Comparison of ENCODE assay signal across 27 cellular contexts in the genomic region with DNA sequence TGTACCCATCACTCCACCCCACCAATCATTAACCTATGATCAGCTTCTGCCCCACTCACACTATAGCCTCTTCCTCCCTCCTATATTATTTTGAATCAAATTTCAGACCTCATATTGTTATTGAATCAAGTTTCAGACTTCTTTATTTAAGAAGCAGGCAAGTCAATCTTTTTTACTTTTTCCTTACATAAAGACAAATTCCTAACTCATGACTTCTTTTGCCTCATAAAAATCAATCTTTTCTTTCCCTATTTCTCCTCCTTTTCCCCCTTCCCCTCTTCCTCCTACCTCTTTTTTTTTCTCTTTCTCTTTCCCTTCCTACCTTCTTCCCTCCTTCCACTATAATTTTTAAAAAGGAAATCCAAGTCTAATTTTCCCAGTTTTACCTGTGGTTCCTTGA.
"Had no signal": no experiment of that assay in that cellular context is flagged by ENCODE, and none has a peak within 500 bp of the region (broad histone marks: within the 10 kb centered on the region; RNA-seq: fewer than 3 reads in every experiment).

No MANE protein-coding gene starts in this region.

- H3K4me3 ChIP-seq: left lung, lung, mucosa of descending colon, ovary, right atrium auricular region, skin epidermis, stomach, testis, thyroid gland, transverse colon, upper lobe of left lung, vagina had no signal

- H3K27ac ChIP-seq: left lung, ovary, stomach, testis, transverse colon, upper lobe of left lung, vagina had no signal

- FAIRE-seq: islet of Langerhans, kidney had no signal

- H3K27me3 ChIP-seq: left lung, ovary, right atrium auricular region, stomach, testis, thyroid gland, transverse colon, upper lobe of left lung, vagina had no signal

- H3K27me3 Mint-ChIP-seq: progenitor cell of endocrine pancreas had no signal

- H3K9me3 Mint-ChIP-seq: immature natural killer cell; naive thymus-derived CD4-positive, alpha-beta T cell; natural killer cell treated with Interleukin-12 subunit alpha and Interleukin-12 subunit beta and Interleukin-15 and Interleukin-18, amount 100 ng/mL, for 72 hours; stimulated activated naive B cell treated with anti-CD40 and anti-IgM and Interleukin-4, amounts not matched to agents 10 μg/mL and 1 μg/mL and 100 μg/mL, for 72 hours had no signal

- H3K9me3 ChIP-seq: left lung, mucosa of descending colon, ovary, right atrium auricular region, stomach, testis, thyroid gland, transverse colon, upper lobe of left lung, vagina had no signal

- H3K4me3 Mint-ChIP-seq: immature natural killer cell; naive thymus-derived CD4-positive, alpha-beta T cell; natural killer cell treated with Interleukin-12 subunit alpha and Interleukin-12 subunit beta and Interleukin-15 and Interleukin-18, amount 100 ng/mL, for 72 hours; stimulated activated naive B cell treated with anti-CD40 and anti-IgM and Interleukin-4, amounts not matched to agents 10 μg/mL and 1 μg/mL and 100 μg/mL, for 72 hours had no signal

- DNase-seq: immature natural killer cell; kidney; left colon; left lung; mesendoderm; mucosa of descending colon; naive thymus-derived CD4-positive, alpha-beta T cell; ovary; stimulated activated CD4-positive, alpha-beta T cell treated with anti-CD3 and anti-CD28 coated beads, Interleukin-12 subunit alpha, Interleukin-12 subunit beta, amount 100 ng/mL, for 4 hours; stimulated activated CD4-positive, alpha-beta T cell treated with anti-CD3 and anti-CD28 coated beads, Interleukin-15, amount 100 ng/mL, for 24 hours; stimulated activated CD4-positive, alpha-beta T cell treated with anti-CD3 and anti-CD28 coated beads, Interleukin-2, amount 100 ng/mL, for 24 hours; stimulated activated CD4-positive, alpha-beta T cell treated with anti-CD3 and anti-CD28 coated beads, Interleukin-4, amount 100 ng/mL, for 1 hour; stimulated activated naive B cell treated with anti-CD40 and anti-IgM and Interleukin-4, amounts not matched to agents 10 μg/mL and 1 μg/mL and 100 μg/mL, for 72 hours; stimulated activated naive CD8-positive, alpha-beta T cell treated with anti-CD3 and anti-CD28 coated beads, Interleukin-15, Interleukin-2, amounts not matched to agents 100 U/mL and 50 U/mL, for 24 hours; stomach; testis; thyroid gland; transverse colon; upper lobe of left lung had no signal

- H3K36me3 Mint-ChIP-seq: natural killer cell treated with Interleukin-12 subunit alpha and Interleukin-12 subunit beta and Interleukin-15 and Interleukin-18, amount 100 ng/mL, for 72 hours; stimulated activated naive B cell treated with anti-CD40 and anti-IgM and Interleukin-4, amounts not matched to agents 10 μg/mL and 1 μg/mL and 100 μg/mL, for 72 hours had no signal

- H3K36me3 ChIP-seq: left lung, ovary, right atrium auricular region, stomach, thyroid gland, transverse colon, upper lobe of left lung, vagina had no signal

- H3K27ac Mint-ChIP-seq: immature natural killer cell; naive thymus-derived CD4-positive, alpha-beta T cell; natural killer cell treated with Interleukin-12 subunit alpha and Interleukin-12 subunit beta and Interleukin-15 and Interleukin-18, amount 100 ng/mL, for 72 hours; progenitor cell of endocrine pancreas; stimulated activated naive B cell treated with anti-CD40 and anti-IgM and Interleukin-4, amounts not matched to agents 10 μg/mL and 1 μg/mL and 100 μg/mL, for 72 hours had no signal

- ATAC-seq: left colon; left lung; mucosa of descending colon; naive thymus-derived CD4-positive, alpha-beta T cell; natural killer cell treated with Interleukin-12 subunit alpha and Interleukin-12 subunit beta and Interleukin-15 and Interleukin-18, amount 100 ng/mL, for 72 hours; sciatic nerve; stimulated activated naive B cell treated with anti-CD40 and anti-IgM and Interleukin-4, amounts not matched to agents 10 μg/mL and 1 μg/mL and 100 μg/mL, for 72 hours; stimulated activated naive CD8-positive, alpha-beta T cell treated with anti-CD3 and anti-CD28 coated beads, Interleukin-15, Interleukin-2, amounts not matched to agents 100 U/mL and 50 U/mL, for 24 hours had no signal
